ENCODE assay signal across 2 cellular contexts in genomic region chr3:13428678-13429077, GRCh38. TPM values are rescaled to one million over a fixed set of nuclear protein-coding genes. Genes with fewer than 3 reads are reported as not detected.
"Had no signal": no experiment of that assay in that cellular context is flagged by ENCODE, and none has a peak within 500 bp of the region (broad histone marks: within the 10 kb centered on the region; RNA-seq: fewer than 3 reads in every experiment).

No MANE protein-coding gene starts in this region.

RNA-seq across cellular contexts. Expression of gene NUP210, which starts 8.6 kb away (rescaled TPM):
- total RNA-seq: fibroblast of villous mesenchyme, myocyte had no signal
